8 cellular contexts compared by ENCODE assay signal in the genomic region with DNA sequence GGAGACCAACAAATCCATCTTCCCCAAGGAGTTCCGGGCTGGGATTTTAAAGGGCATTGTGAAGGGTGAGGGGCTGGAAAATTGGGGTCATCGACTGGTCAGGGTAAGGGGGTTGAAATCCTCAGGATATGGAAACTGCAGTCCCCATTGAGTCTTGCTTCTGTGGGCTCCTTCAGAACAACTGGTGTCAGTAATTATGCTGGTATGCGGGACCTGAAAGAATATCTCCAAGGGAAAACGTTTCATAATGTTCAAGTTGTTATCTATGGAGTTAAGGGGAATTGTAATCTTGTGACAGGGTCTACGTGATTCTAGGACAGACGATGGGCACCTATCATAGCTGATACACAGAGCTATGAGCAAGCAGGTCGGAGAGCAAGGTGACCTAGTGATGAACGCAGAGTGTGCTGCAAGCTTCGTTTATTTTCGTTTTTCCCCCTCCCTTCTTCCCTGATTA. TPM values are rescaled to one million over a fixed set of nuclear protein-coding genes. Genes with fewer than 3 reads are reported as not detected.
DNase-seq lines count a peak whose midpoint lies in the region; ATAC-seq and TF ChIP-seq lines count a peak whose summit lies in the region.

No MANE protein-coding gene starts in this region.

- H3K27ac Mint-ChIP-seq in chondrocyte (ENCODE audit: unreplicated experiment) = peak overlapping the region; percentile 82
- H3K27ac Mint-ChIP-seq in naive thymus-derived CD8-positive, alpha-beta T cell = peak overlapping the region; percentile 92 to 98 (median 96)

- H3K4me3 ChIP-seq in BJ (ENCODE audit: low read depth, low read length) (peak overlapping the region; percentile 33), HUES6 (ENCODE audit: low read depth, low read length) (peak overlapping the region; percentile 50)

- H3K4me1 ChIP-seq in HUES6 (ENCODE audit: control insufficient read depth, insufficient read depth, low read length) = peaks cover 29% of the 10 kb centered on the region

- POLR2A ChIA-PET in BJ (lab: Charles Lee) = no interaction called here
- POLR2A ChIA-PET in naive thymus-derived CD8-positive, alpha-beta T cell (lab: Charles Lee) = interaction anchor here (0.6 to 2.9 kb wide), 5 partner anchors 37 to 819 kb away, joined by 3 to 33 read pairs (median 4); a partner anchor contains a TSS

- TF ChIP-seq POLR2A in erythroblast (IDR thresholded peaks at IDR 0.05; ENCODE audit: low read length) = no peak

- peak overlapping the region; percentile 95 for H3K4me3 Mint-ChIP-seq in chondrocyte (ENCODE audit: unreplicated experiment)
- H3K4me3 Mint-ChIP-seq in naive thymus-derived CD8-positive, alpha-beta T cell = peak overlapping the region; percentile 93 to 99 (median 96)

- peaks cover 9% of the 10 kb centered on the region for H3K36me3 ChIP-seq in BJ (ENCODE audit: control insufficient read depth, insufficient read depth, low read length)
- H3K36me3 ChIP-seq in HUES6 (ENCODE audit: control insufficient read depth, insufficient read depth, low read length) = peaks cover 22% of the 10 kb centered on the region

- CTCF ChIA-PET in BJ (lab: Yijun Ruan, JAX) = interaction anchor here (1.2 to 1.4 kb wide), 3 partner anchors 12 to 38 kb away, joined by 3 to 4 read pairs (median 4); no protein-coding TSS in a partner anchor

- H3K9ac ChIP-seq in HUES6 (ENCODE audit: low read length) = peak overlapping the region; percentile 8

- no peaks in the 10 kb centered on the region for H3K27me3 Mint-ChIP-seq in chondrocyte (ENCODE audit: low read depth)
- H3K27me3 Mint-ChIP-seq in naive thymus-derived CD8-positive, alpha-beta T cell = no peaks in the 10 kb centered on the region

- H3K27ac ChIP-seq in HUES6 (ENCODE audit: low read depth, low read length) = no peak overlapping the region

- H3K9me3 Mint-ChIP-seq in chondrocyte (ENCODE audit: low read depth) = no peaks in the 10 kb centered on the region
- no peaks in the 10 kb centered on the region for H3K9me3 Mint-ChIP-seq in naive thymus-derived CD8-positive, alpha-beta T cell

- no peaks in the 10 kb centered on the region for H3K9me3 ChIP-seq in HUES6 (ENCODE audit: control insufficient read depth, insufficient read depth, low read depth, low read length)

- peaks cover 27% of the 10 kb centered on the region for H3K4me1 Mint-ChIP-seq in chondrocyte (ENCODE audit: low read depth)
- H3K4me1 Mint-ChIP-seq in naive thymus-derived CD8-positive, alpha-beta T cell = peaks cover 21 to 41% (median 37%) of the 10 kb centered on the region in 4 donors

- peaks cover 11% of the 10 kb centered on the region for H3K36me3 Mint-ChIP-seq in chondrocyte (ENCODE audit: low read depth)
- peaks cover 0 to 28% (median 8%) of the 10 kb centered on the region in 3 donors for H3K36me3 Mint-ChIP-seq in naive thymus-derived CD8-positive, alpha-beta T cell

- peak; percentile 11 for ATAC-seq in GM21381 (IDR thresholded peaks at IDR 0.05; ENCODE audit: unreplicated experiment)
- ATAC-seq in naive thymus-derived CD8-positive, alpha-beta T cell = peak; percentile 27 to 46

- DNase-seq in BJ (ENCODE audit: low read depth) = no peak
- no peak for DNase-seq in chondrocyte (ENCODE audit: low spot score)
- no peak for DNase-seq in naive thymus-derived CD8-positive, alpha-beta T cell
- no peak for DNase-seq in NCI-H526 treated with DMSO at 0.1 percent for 48 hours (lab: John Stamatoyannopoulos, UW)
- no peak for DNase-seq in NCI-H1092 treated with DMSO at 0.1 percent for 48 hours (lab: John Stamatoyannopoulos, UW)
- no peak for DNase-seq in erythroblast (lab: John Stamatoyannopoulos, UW)

- H3K27me3 ChIP-seq in BJ (ENCODE audit: control insufficient read depth, insufficient read depth, low read length) (peaks cover 1% of the 10 kb centered on the region; the same call in 1 of the 2 replicates), HUES6 (ENCODE audit: control insufficient read depth, insufficient read depth, low read length) (no peaks in the 10 kb centered on the region)

- TF ChIP-seq CTCF in BJ (IDR thresholded peaks at IDR 0.05; ENCODE audit: insufficient read depth, low read depth, low read length) = no peak
- TF ChIP-seq CTCF in chondrocyte (IDR thresholded peaks at IDR 0.05) = no peak

RNA-seq across cellular contexts. Expression of a gene that starts 0.5 kb away (rescaled TPM):
- polyA plus RNA-seq in BJ (2011; rRNA removed) = 40.3 and 71.3 TPM in 2 replicates
- 27.6 and 32.1 TPM in 2 replicates for polyA minus RNA-seq in BJ (2011; rRNA and poly(A)+ RNA removed)
- 32.0 to 35.6 TPM (median 33.8 TPM) in 3 replicates for total RNA-seq in chondrocyte
- 10 to 100 TPM; 47.1 to 49.8 TPM for total RNA-seq in naive thymus-derived CD8-positive, alpha-beta T cell
- 10 to 100 TPM; 73.7 to 89.0 (median 73.7) TPM for polyA plus RNA-seq in naive thymus-derived CD8-positive, alpha-beta T cell

RNA-seq across cellular contexts. Expression of a gene that starts 36.6 kb away (rescaled TPM):
- polyA plus RNA-seq in BJ (2011; rRNA removed) = 35.3 and 63.4 TPM in 2 replicates
- 34.2 and 62.3 TPM in 2 replicates for polyA minus RNA-seq in BJ (2011; rRNA and poly(A)+ RNA removed)
- total RNA-seq in chondrocyte = 53.8 to 62.2 TPM (median 55.6 TPM) in 3 replicates
- total RNA-seq in naive thymus-derived CD8-positive, alpha-beta T cell = 10 to 100 TPM; 74.4 to 80.3 TPM
- 10 to 100 TPM; 32.6 to 51.0 (median 45.2) TPM for polyA plus RNA-seq in naive thymus-derived CD8-positive, alpha-beta T cell
